In genomic region chr14:38419579-38419978, GRCh38 we compare ENCODE assay signal across 13 cellular contexts.
"Had no signal": no experiment of that assay in that cellular context is flagged by ENCODE, and none has a peak within 500 bp of the region (broad histone marks: within the 10 kb centered on the region; RNA-seq: fewer than 3 reads in every experiment).

No MANE protein-coding gene starts in this region.

- H3K4me1 Mint-ChIP-seq: activated CD8-positive, alpha-beta memory T cell treated with anti-CD3 and anti-CD28 coated beads, Interleukin-2, amount 10 ng/mL, durations not matched to agents 7 days and 5 days; stimulated activated memory B cell treated with anti-CD40 and anti-IgM and Interleukin-4, amounts not matched to agents 10 μg/mL and 1 μg/mL and 100 μg/mL, for 72 hours had no signal

- H3K4me3 ChIP-seq: mucosa of descending colon, transverse colon had no signal

- H3K36me3 Mint-ChIP-seq: activated CD8-positive, alpha-beta memory T cell treated with anti-CD3 and anti-CD28 coated beads, Interleukin-2, amount 10 ng/mL, durations not matched to agents 7 days and 5 days; activated naive CD8-positive, alpha-beta T cell; stimulated activated memory B cell treated with anti-CD40 and anti-IgM and Interleukin-4, amounts not matched to agents 10 μg/mL and 1 μg/mL and 100 μg/mL, for 72 hours had no signal

- DNase-seq: activated CD4-positive, alpha-beta T cell treated with anti-CD3 and anti-CD28 coated beads for 1 hour; activated CD4-positive, alpha-beta T cell treated with anti-CD3 and anti-CD28 coated beads, Interleukin-2, amount 50 U/mL, for 48 hours; activated CD8-positive, alpha-beta memory T cell treated with anti-CD3 and anti-CD28 coated beads, Interleukin-2, amount 10 ng/mL, durations not matched to agents 7 days and 5 days; activated gamma-delta T cell; activated T-cell treated with anti-CD3 and anti-CD28 coated beads, Interleukin-2, amount 50 U/mL, for 4 hours; mucosa of descending colon; stimulated activated CD4-positive, alpha-beta T cell treated with anti-CD3 and anti-CD28 coated beads, Interleukin-1b, Interleukin-23, amount 100 ng/mL, for 48 hours; substantia nigra; T-helper 9 cell; transverse colon had no signal

- H3K36me3 ChIP-seq: transverse colon had no signal

- H3K27ac Mint-ChIP-seq: activated CD8-positive, alpha-beta memory T cell treated with anti-CD3 and anti-CD28 coated beads, Interleukin-2, amount 10 ng/mL, durations not matched to agents 7 days and 5 days; activated naive CD8-positive, alpha-beta T cell; natural killer cell treated with Interleukin-12 subunit alpha and Interleukin-12 subunit beta and Interleukin-15 and Interleukin-18, amount 100 ng/mL, for 72 hours; stimulated activated memory B cell treated with anti-CD40 and anti-IgM and Interleukin-4, amounts not matched to agents 10 μg/mL and 1 μg/mL and 100 μg/mL, for 72 hours had no signal

- H3K27me3 ChIP-seq: transverse colon had no signal

- H3K27ac ChIP-seq: transverse colon had no signal

- H3K4me1 ChIP-seq: transverse colon had no signal

- H3K4me3 Mint-ChIP-seq: activated CD8-positive, alpha-beta memory T cell treated with anti-CD3 and anti-CD28 coated beads, Interleukin-2, amount 10 ng/mL, durations not matched to agents 7 days and 5 days; activated naive CD8-positive, alpha-beta T cell; activated T-cell treated with anti-CD3 and anti-CD28 coated beads, Interleukin-2, amount 50 U/mL, for 4 hours; natural killer cell treated with Interleukin-12 subunit alpha and Interleukin-12 subunit beta and Interleukin-15 and Interleukin-18, amount 100 ng/mL, for 72 hours; stimulated activated memory B cell treated with anti-CD40 and anti-IgM and Interleukin-4, amounts not matched to agents 10 μg/mL and 1 μg/mL and 100 μg/mL, for 72 hours had no signal

- H3K27me3 Mint-ChIP-seq: activated CD8-positive, alpha-beta memory T cell treated with anti-CD3 and anti-CD28 coated beads, Interleukin-2, amount 10 ng/mL, durations not matched to agents 7 days and 5 days; activated naive CD8-positive, alpha-beta T cell; natural killer cell treated with Interleukin-12 subunit alpha and Interleukin-12 subunit beta and Interleukin-15 and Interleukin-18, amount 100 ng/mL, for 72 hours; stimulated activated memory B cell treated with anti-CD40 and anti-IgM and Interleukin-4, amounts not matched to agents 10 μg/mL and 1 μg/mL and 100 μg/mL, for 72 hours had no signal
